Comparison of ENCODE assay signal across 16 cellular contexts in genomic region chr19:37095859-37096258, GRCh38. TPM values are rescaled to one million over a fixed set of nuclear protein-coding genes. Genes with fewer than 3 reads are reported as not detected.
A peak's percentile ranks its signal among the peaks of the same experiment; 100 is the strongest.
DNase-seq lines count a peak whose midpoint lies in the region; ATAC-seq lines count a peak whose summit lies in the region.
"Had no signal": no experiment of that assay in that cellular context is flagged by ENCODE, and none has a peak within 500 bp of the region (broad histone marks: within the 10 kb centered on the region; RNA-seq: fewer than 3 reads in every experiment).

No MANE protein-coding gene starts in this region.

- no peak overlapping the region for H3K27ac ChIP-seq in right cardiac atrium (ENCODE audit: low read length)
- H3K27ac ChIP-seq: PC-9, SJSA1 had no signal

- H3K27ac Mint-ChIP-seq in activated T-cell treated with anti-CD3 and anti-CD28 coated beads, Interleukin-2, amount 50 U/mL, for 72 hours = peak overlapping the region; percentile 38
- H3K27ac Mint-ChIP-seq: B cell; CD4-positive, CD25-positive, alpha-beta regulatory T cell; HFFc6 had no signal

- H3K4me1 Mint-ChIP-seq in activated T-cell treated with anti-CD3 and anti-CD28 coated beads, Interleukin-2, amount 50 U/mL, for 72 hours (ENCODE audit: low read depth) = no peaks in the 10 kb centered on the region
- H3K4me1 Mint-ChIP-seq: B cell had no signal

- H3K9me3 ChIP-seq in right cardiac atrium (ENCODE audit: control insufficient read depth, low read length) = peaks cover 2% of the 10 kb centered on the region

- 96% methylated on average over 1 of the region's 1 CpG for WGBS in right cardiac atrium

- DNase-seq in activated T-cell treated with anti-CD3 and anti-CD28 coated beads, Interleukin-2, amount 50 U/mL, for 72 hours = no peak
- no peak for DNase-seq in activated T-cell treated with anti-CD3 and anti-CD28 coated beads, Interleukin-2, amount 50 U/mL, for 48 hours
- DNase-seq in OCI-M1 (lab: John Stamatoyannopoulos, UW) = peak; percentile 32
- peak; percentile 2 for DNase-seq in dermis blood vessel endothelial cell
- peak; percentile 10 for DNase-seq in renal cortical epithelial cell (ENCODE audit: low read depth)
- DNase-seq in OCI-M2 (lab: John Stamatoyannopoulos, UW; ENCODE audit: unreplicated experiment) = no peak
- DNase-seq in right cardiac atrium = no peak
- DNase-seq: CD4-positive, CD25-positive, alpha-beta regulatory T cell; HFFc6; NCI-H1417; NCI-H1930; NCI-H226; NCI-H526 treated with DMSO at 0.1 percent for 48 hours; PC-9 had no signal

- ATAC-seq in activated T-cell treated with anti-CD3 and anti-CD28 coated beads, Interleukin-2, amount 50 U/mL, for 72 hours (replicated peaks in 1 of 2) = no peak
- ATAC-seq in right cardiac atrium = no peak

- H3K27me3 ChIP-seq in right cardiac atrium (ENCODE audit: control insufficient read depth, insufficient read depth) = no peaks in the 10 kb centered on the region
- H3K27me3 ChIP-seq: SJSA1 had no signal

- H3K9me3 Mint-ChIP-seq in activated T-cell treated with anti-CD3 and anti-CD28 coated beads, Interleukin-2, amount 50 U/mL, for 72 hours = peaks cover 15 to 22% of the 10 kb centered on the region in 2 donors

- intact Hi-C loops in right cardiac atrium (cut with DNase I) = no loop called here

- H3K36me3 Mint-ChIP-seq in activated T-cell treated with anti-CD3 and anti-CD28 coated beads, Interleukin-2, amount 50 U/mL, for 72 hours (ENCODE audit: insufficient read depth in 2 of 2) = peaks cover 44 to 83% of the 10 kb centered on the region in 2 donors

- no peak overlapping the region for H3K4me3 ChIP-seq in right cardiac atrium (ENCODE audit: low read length)
- H3K4me3 ChIP-seq: PC-9, SJSA1 had no signal

- no peaks in the 10 kb centered on the region for H3K4me1 ChIP-seq in right cardiac atrium (ENCODE audit: control insufficient read depth, insufficient read depth, low read length)
- H3K4me1 ChIP-seq: SJSA1 had no signal

- no peaks in the 10 kb centered on the region for H3K27me3 Mint-ChIP-seq in activated T-cell treated with anti-CD3 and anti-CD28 coated beads, Interleukin-2, amount 50 U/mL, for 72 hours (ENCODE audit: low read depth)
- H3K27me3 Mint-ChIP-seq: B cell; CD4-positive, CD25-positive, alpha-beta regulatory T cell had no signal

- no peak overlapping the region for H3K4me3 Mint-ChIP-seq in activated T-cell treated with anti-CD3 and anti-CD28 coated beads, Interleukin-2, amount 50 U/mL, for 72 hours
- H3K4me3 Mint-ChIP-seq: B cell, HFFc6 had no signal

RNA-seq across cellular contexts. Expression of gene ZNF420, which starts 17.6 kb away (rescaled TPM):
- total RNA-seq in activated T-cell treated with anti-CD3 and anti-CD28 coated beads, Interleukin-2, amount 50 U/mL, for 72 hours = 10 to 100 TPM; 10.6 to 12.3 TPM
- total RNA-seq in dermis blood vessel endothelial cell = 9.0 and 9.7 TPM in 2 replicates
- total RNA-seq in renal cortical epithelial cell = 2.8 and 15.8 TPM in 2 replicates
- total RNA-seq in right cardiac atrium = 10 to 100 TPM in 2 of 4 donors, 1 to 10 TPM in 2; 8.7 to 11.9 (median 9.9) TPM
- polyA plus RNA-seq in right cardiac atrium = 4.5 TPM

Comparison
In these comparisons a context has a peak if more than half of its experiments do, and no peak if none do; other contexts are left out.
1. DNase-seq: peak in OCI-M1 (single experiment), dermis blood vessel endothelial cell (single experiment) and renal cortical epithelial cell (single experiment); none in activated T-cell treated with anti-CD3 and anti-CD28 coated beads, Interleukin-2, amount 50 U/mL, for 72 hours (0 of 2), activated T-cell treated with anti-CD3 and anti-CD28 coated beads, Interleukin-2, amount 50 U/mL, for 48 hours (0 of 2), OCI-M2 (single experiment) and right cardiac atrium (0 of 3).